ENCODE assay signal across 8 cellular contexts in genomic region chr6:154732538-154732823, GRCh38. TPM values are rescaled to one million over a fixed set of nuclear protein-coding genes. Genes with fewer than 3 reads are reported as not detected.
DNase-seq lines count a peak whose midpoint lies in the region; ATAC-seq and TF ChIP-seq lines count a peak whose summit lies in the region.

No MANE protein-coding gene starts in this region.

- peaks cover 25% of the 10 kb centered on the region for H3K79me2 ChIP-seq in neural cell (replicated peaks; ENCODE audit: insufficient read depth, low read length)

- peaks cover 3 to 12% of the 10 kb centered on the region in 2 donors for H3K36me3 Mint-ChIP-seq in CD4-positive, alpha-beta memory T cell

- peak overlapping the region; percentile 79 to 92 (median 88) for H3K4me3 Mint-ChIP-seq in CD4-positive, alpha-beta memory T cell

- H3K27me3 ChIP-seq in CD4-positive, alpha-beta memory T cell (ENCODE audit: insufficient read depth, low read length): no peaks in the 10 kb centered on the region
- H3K27me3 ChIP-seq in ectodermal cell (ENCODE audit: control insufficient read depth, insufficient read depth, low read length, poor library complexity, severe bottlenecking) (no peaks in the 10 kb centered on the region), neural cell (ENCODE audit: insufficient read depth, low read depth, low read length) (no peaks in the 10 kb centered on the region)

- ATAC-seq in GM21381 (IDR thresholded peaks at IDR 0.05; ENCODE audit: unreplicated experiment) (no peak), GM21723 (IDR thresholded peaks at IDR 0.05; ENCODE audit: unreplicated experiment) (no peak)

- POLR2A ChIA-PET in CD4-positive, alpha-beta memory T cell (lab: Charles Lee; ENCODE audit: partially characterized antibody): interaction anchor here (1.5 kb wide), 1 partner anchor 15 kb away, joined by 3 read pairs; no protein-coding TSS in a partner anchor

- peak overlapping the region; percentile 44 for H3K4me2 ChIP-seq in neural cell (ENCODE audit: low read length)

- peaks cover 11% of the 10 kb centered on the region for H4K20me1 ChIP-seq in neural cell (ENCODE audit: insufficient read depth)

- TF ChIP-seq EP300 in neural cell (conservative IDR thresholded peaks at IDR 0.05; ENCODE audit: poor library complexity, severe bottlenecking): no peak

- no peak for TF ChIP-seq CTCF in neural cell (IDR thresholded peaks at IDR 0.05; ENCODE audit: poor library complexity, severe bottlenecking)

- 52% methylated on average over 8 of the region's 8 CpGs for WGBS in ectodermal cell, 2 experiments

- H3K27me3 Mint-ChIP-seq in CD4-positive, alpha-beta memory T cell: no peaks in the 10 kb centered on the region

- H3K4me1 ChIP-seq in CD4-positive, alpha-beta memory T cell (ENCODE audit: insufficient read depth, low read length): peaks cover 39% of the 10 kb centered on the region
- peaks cover 10% of the 10 kb centered on the region for H3K4me1 ChIP-seq in ectodermal cell (ENCODE audit: control insufficient read depth, insufficient read depth, low read length)

- peak in 1 of 5 donors; percentile 4 for DNase-seq in CD4-positive, alpha-beta memory T cell
- DNase-seq in NCI-H2107 treated with DMSO at 0.1 percent for 48 hours (lab: John Stamatoyannopoulos, UW; ENCODE audit: unreplicated experiment) (peak; percentile 72), DMS79 (lab: John Stamatoyannopoulos, UW) (no peak)
- DNase-seq in effector CD8-positive, alpha-beta T cell (lab: John Stamatoyannopoulos, UW): no peak

- no peaks in the 10 kb centered on the region for H3F3A ChIP-seq in neural cell (ENCODE audit: insufficient read depth, low read length, poor library complexity, severe bottlenecking)

- no peaks in the 10 kb centered on the region for H3K9me3 Mint-ChIP-seq in CD4-positive, alpha-beta memory T cell

- H3K9me3 ChIP-seq in CD4-positive, alpha-beta memory T cell (ENCODE audit: control insufficient read depth in 1 of 2, low read length in 2 of 2): no peaks in the 10 kb centered on the region
- no peaks in the 10 kb centered on the region for H3K9me3 ChIP-seq in ectodermal cell (ENCODE audit: control insufficient read depth, low read length)
- H3K9me3 ChIP-seq in neural cell (ENCODE audit: low read length): no peaks in the 10 kb centered on the region

- no peak for TF ChIP-seq RAD21 in neural cell (conservative IDR thresholded peaks at IDR 0.05)

- intact Hi-C loops in CD4-positive, alpha-beta memory T cell (cut with micrococcal nuclease): loop anchor here (10.0 kb wide), 2 partner anchors 488 to 1728 kb away; partner anchors contain the start of gene MTRF1L

- H3K4me3 ChIP-seq in CD4-positive, alpha-beta memory T cell (ENCODE audit: low read length in 2 of 2): peak overlapping the region; percentile 55 to 63
- H3K4me3 ChIP-seq in ectodermal cell (ENCODE audit: insufficient read depth, low read depth, low read length) (peak overlapping the region; percentile 92), neural cell (ENCODE audit: low read length) (peak overlapping the region; percentile 96)

- H3K9ac ChIP-seq in neural cell (ENCODE audit: low read length): peak overlapping the region; percentile 99

- H2AFZ ChIP-seq in neural cell (ENCODE audit: low read depth, low read length): peak overlapping the region; percentile 47

- CTCF ChIA-PET in CD4-positive, alpha-beta memory T cell (lab: Charles Lee; ENCODE audit: partially characterized antibody): interaction anchor here (1.2 kb wide), 1 partner anchor 57 kb away, joined by 3 read pairs; no protein-coding TSS in a partner anchor

- no peaks in the 10 kb centered on the region for H3K9me2 ChIP-seq in neural cell (ENCODE audit: insufficient read depth, low read length)

- H3K27ac Mint-ChIP-seq in CD4-positive, alpha-beta memory T cell: peak overlapping the region; percentile 81 to 94 (median 86)

- H3K4me1 Mint-ChIP-seq in CD4-positive, alpha-beta memory T cell: peaks cover 22 to 41% (median 31%) of the 10 kb centered on the region in 4 donors

- H3K36me3 ChIP-seq in CD4-positive, alpha-beta memory T cell (ENCODE audit: insufficient read depth, low read length): no peaks in the 10 kb centered on the region
- H3K36me3 ChIP-seq in ectodermal cell (ENCODE audit: control insufficient read depth, insufficient read depth, low read length) (no peaks in the 10 kb centered on the region), neural cell (ENCODE audit: insufficient read depth, low read length) (no peaks in the 10 kb centered on the region)

- peak overlapping the region; percentile 91 for H3K27ac ChIP-seq in CD4-positive, alpha-beta memory T cell (ENCODE audit: low read depth, low read length)
- H3K27ac ChIP-seq in ectodermal cell (ENCODE audit: insufficient read depth, low read depth, low read length, poor library complexity, severe bottlenecking) (peak overlapping the region; percentile 98), neural cell (ENCODE audit: low read length) (peak overlapping the region; percentile 50)

TF ChIP-seq in neural cell, 6 proteins besides CTCF, POLR2A, EP300 and RAD21:
- TF ChIP-seq REST (IDR thresholded peaks at IDR 0.05; ENCODE audit: borderline replicate concordance) (no peak), SMC3 (conservative IDR thresholded peaks at IDR 0.05; ENCODE audit: poor library complexity) (no peak), TAF1 (IDR thresholded peaks at IDR 0.05; ENCODE audit: low read depth) (no peak), MXI1 (conservative IDR thresholded peaks at IDR 0.05; ENCODE audit: poor library complexity, severe bottlenecking) (no peak), EZH2 (IDR thresholded peaks at IDR 0.05; ENCODE audit: borderline replicate concordance, insufficient read depth, low read length, poor library complexity, severe bottlenecking) (no peak), POLR2AphosphoS5 (IDR thresholded peaks at IDR 0.05) (no peak)
TF ChIP-seq in neural cell: peak in this region for 0.

RNA-seq across cellular contexts. Expression of gene SCAF8, which starts 0.7 kb away (rescaled TPM):
- total RNA-seq in CD4-positive, alpha-beta memory T cell: 10 to 100 TPM; 59.9 to 60.5 TPM
- polyA plus RNA-seq in CD4-positive, alpha-beta memory T cell: 10 to 100 TPM in 1 of 2 donors, 1 to 10 TPM in 1; 4.5 to 20.5 TPM
- 50.6 TPM for polyA plus RNA-seq in ectodermal cell (2013, experiment 1 of 4)
- 68.4 TPM for polyA plus RNA-seq in ectodermal cell (2013, experiment 2 of 4)
- polyA plus RNA-seq in ectodermal cell (2013, experiment 3 of 4): 44.0 TPM
- 48.8 TPM for polyA plus RNA-seq in ectodermal cell (2013, experiment 4 of 4)
- polyA plus RNA-seq in neural cell: 34.1 and 38.2 TPM in 2 replicates
- 128 and 144 TPM in 2 replicates for polyA minus RNA-seq in neural cell
